ENCODE assay signal across 1 cellular context in the genomic region with DNA sequence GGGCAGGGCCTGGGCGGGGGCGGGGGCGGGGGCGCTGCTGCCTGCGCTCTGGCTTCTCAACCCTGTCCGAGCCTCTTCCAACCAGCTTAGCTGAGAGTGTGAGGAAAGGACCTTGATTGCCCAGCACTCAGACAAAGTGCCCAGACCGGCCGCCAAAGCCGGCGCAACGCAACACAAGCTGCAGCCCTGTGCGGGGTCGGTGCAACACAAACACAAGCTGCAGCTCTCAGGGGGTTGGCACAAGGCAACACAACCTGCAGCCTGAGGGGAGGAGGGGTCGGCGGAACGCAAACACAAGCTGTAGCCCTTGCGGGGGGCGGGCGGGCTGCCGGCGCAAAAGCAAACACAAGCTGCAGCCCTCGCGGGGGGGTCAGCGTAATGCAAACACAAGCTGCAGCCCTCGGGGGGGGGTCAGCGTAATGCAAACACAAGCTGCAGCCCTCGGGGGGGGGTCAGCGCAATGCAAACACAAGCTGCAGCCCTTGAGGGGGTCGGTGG.
TF ChIP-seq lines count a peak whose summit lies in the region.

No MANE protein-coding gene starts in this region.

TF ChIP-seq in HepG2, 621 proteins besides CTCF, POLR2A, EP300 and RAD21 (continued from another document):
- TF ChIP-seq, protein P1, sequence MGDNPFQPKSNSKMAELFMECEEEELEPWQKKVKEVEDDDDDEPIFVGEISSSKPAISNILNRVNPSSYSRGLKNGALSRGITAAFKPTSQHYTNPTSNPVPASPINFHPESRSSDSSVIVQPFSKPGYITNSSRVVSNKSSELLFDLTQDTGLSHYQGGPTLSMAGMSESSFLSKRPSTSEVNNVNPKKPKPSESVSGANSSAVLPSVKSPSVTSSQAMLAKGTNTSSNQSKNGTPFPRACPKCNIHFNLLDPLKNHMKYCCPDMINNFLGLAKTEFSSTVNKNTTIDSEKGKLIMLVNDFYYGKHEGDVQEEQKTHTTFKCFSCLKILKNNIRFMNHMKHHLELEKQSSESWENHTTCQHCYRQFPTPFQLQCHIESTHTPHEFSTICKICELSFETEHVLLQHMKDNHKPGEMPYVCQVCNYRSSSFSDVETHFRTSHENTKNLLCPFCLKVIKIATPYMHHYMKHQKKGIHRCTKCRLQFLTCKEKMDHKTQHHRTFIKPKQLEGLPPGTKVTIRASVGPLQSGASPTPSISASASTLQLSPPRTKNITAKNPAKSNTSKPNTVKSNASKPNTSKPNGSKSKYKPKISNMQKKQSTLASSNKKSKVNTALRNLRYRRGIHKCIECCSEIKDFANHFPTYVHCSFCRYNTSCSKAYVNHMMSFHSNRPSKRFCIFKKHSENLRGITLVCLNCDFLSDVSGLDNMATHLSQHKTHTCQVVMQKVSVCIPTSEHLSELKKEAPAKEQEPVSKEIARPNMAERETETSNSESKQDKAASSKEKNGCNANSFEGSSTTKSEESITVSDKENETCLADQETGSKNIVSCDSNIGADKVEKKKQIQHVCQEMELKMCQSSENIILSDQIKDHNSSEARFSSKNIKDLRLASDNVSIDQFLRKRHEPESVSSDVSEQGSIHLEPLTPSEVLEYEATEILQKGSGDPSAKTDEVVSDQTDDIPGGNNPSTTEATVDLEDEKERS (CRISPR knock-in tag; IDR thresholded peaks at IDR 0.05), result no peak
- TF ChIP-seq, protein P2, sequence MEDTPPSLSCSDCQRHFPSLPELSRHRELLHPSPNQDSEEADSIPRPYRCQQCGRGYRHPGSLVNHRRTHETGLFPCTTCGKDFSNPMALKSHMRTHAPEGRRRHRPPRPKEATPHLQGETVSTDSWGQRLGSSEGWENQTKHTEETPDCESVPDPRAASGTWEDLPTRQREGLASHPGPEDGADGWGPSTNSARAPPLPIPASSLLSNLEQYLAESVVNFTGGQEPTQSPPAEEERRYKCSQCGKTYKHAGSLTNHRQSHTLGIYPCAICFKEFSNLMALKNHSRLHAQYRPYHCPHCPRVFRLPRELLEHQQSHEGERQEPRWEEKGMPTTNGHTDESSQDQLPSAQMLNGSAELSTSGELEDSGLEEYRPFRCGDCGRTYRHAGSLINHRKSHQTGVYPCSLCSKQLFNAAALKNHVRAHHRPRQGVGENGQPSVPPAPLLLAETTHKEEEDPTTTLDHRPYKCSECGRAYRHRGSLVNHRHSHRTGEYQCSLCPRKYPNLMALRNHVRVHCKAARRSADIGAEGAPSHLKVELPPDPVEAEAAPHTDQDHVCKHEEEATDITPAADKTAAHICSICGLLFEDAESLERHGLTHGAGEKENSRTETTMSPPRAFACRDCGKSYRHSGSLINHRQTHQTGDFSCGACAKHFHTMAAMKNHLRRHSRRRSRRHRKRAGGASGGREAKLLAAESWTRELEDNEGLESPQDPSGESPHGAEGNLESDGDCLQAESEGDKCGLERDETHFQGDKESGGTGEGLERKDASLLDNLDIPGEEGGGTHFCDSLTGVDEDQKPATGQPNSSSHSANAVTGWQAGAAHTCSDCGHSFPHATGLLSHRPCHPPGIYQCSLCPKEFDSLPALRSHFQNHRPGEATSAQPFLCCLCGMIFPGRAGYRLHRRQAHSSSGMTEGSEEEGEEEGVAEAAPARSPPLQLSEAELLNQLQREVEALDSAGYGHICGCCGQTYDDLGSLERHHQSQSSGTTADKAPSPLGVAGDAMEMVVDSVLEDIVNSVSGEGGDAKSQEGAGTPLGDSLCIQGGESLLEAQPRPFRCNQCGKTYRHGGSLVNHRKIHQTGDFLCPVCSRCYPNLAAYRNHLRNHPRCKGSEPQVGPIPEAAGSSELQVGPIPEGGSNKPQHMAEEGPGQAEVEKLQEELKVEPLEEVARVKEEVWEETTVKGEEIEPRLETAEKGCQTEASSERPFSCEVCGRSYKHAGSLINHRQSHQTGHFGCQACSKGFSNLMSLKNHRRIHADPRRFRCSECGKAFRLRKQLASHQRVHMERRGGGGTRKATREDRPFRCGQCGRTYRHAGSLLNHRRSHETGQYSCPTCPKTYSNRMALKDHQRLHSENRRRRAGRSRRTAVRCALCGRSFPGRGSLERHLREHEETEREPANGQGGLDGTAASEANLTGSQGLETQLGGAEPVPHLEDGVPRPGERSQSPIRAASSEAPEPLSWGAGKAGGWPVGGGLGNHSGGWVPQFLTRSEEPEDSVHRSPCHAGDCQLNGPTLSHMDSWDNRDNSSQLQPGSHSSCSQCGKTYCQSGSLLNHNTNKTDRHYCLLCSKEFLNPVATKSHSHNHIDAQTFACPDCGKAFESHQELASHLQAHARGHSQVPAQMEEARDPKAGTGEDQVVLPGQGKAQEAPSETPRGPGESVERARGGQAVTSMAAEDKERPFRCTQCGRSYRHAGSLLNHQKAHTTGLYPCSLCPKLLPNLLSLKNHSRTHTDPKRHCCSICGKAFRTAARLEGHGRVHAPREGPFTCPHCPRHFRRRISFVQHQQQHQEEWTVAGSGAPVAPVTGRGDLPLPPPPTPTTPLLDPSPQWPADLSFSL (CRISPR knock-in tag; IDR thresholded peaks at IDR 0.05), result peak; percentile 98
- TF ChIP-seq ZNF17 (CRISPR knock-in tag; IDR thresholded peaks at IDR 0.05), result no peak
- no peak for TF ChIP-seq NFE2L2 (IDR thresholded peaks at IDR 0.05; ENCODE audit: low read length)
- no peak for TF ChIP-seq ZNF567 (CRISPR knock-in tag; IDR thresholded peaks at IDR 0.05; ENCODE audit: borderline replicate concordance)
- TF ChIP-seq PTBP1 (IDR thresholded peaks at IDR 0.05; ENCODE audit: low read depth, low read length, poor library complexity, severe bottlenecking), result peak; percentile 36
- TF ChIP-seq ZNF788 (CRISPR knock-in tag; IDR thresholded peaks at IDR 0.05; ENCODE audit: borderline replicate concordance), result 0 out of 2 replicates have a peak, but pooled peaks have one; percentile 42
- no peak for TF ChIP-seq KLF12 (CRISPR knock-in tag; IDR thresholded peaks at IDR 0.05; ENCODE audit: borderline replicate concordance)
- peak; percentile 40 for TF ChIP-seq SALL1 (CRISPR knock-in tag; IDR thresholded peaks at IDR 0.05)
- TF ChIP-seq MAZ (IDR thresholded peaks at IDR 0.05; ENCODE audit: borderline replicate concordance, low read depth, low read length), result 0 out of 2 replicates have a peak, but pooled peaks have one; percentile 19
- TF ChIP-seq MAZ (CRISPR knock-in tag; IDR thresholded peaks at IDR 0.05; ENCODE audit: low read depth), result peak; percentile 64; the same call in 1 of the 2 replicates
- TF ChIP-seq KLF13 (CRISPR knock-in tag; IDR thresholded peaks at IDR 0.05), result no peak
- peak; percentile 42; the same call in 1 of the 2 replicates for TF ChIP-seq ZNF160 (CRISPR knock-in tag; IDR thresholded peaks at IDR 0.05)
- TF ChIP-seq ASH2L (IDR thresholded peaks at IDR 0.05; ENCODE audit: insufficient read length, low read depth, low read length), result peak; percentile 28
- TF ChIP-seq ZNF496 (CRISPR knock-in tag; IDR thresholded peaks at IDR 0.05; ENCODE audit: insufficient replicate concordance), result no peak
- TF ChIP-seq FOXJ3 (CRISPR knock-in tag; IDR thresholded peaks at IDR 0.05; ENCODE audit: borderline replicate concordance), result peak; percentile 19; the same call in 1 of the 2 replicates
- TF ChIP-seq SPEN (CRISPR knock-in tag; IDR thresholded peaks at IDR 0.05; ENCODE audit: low read depth), result peak; percentile 46; the same call in 1 of the 2 replicates
- no peak for TF ChIP-seq ZNF205 (CRISPR knock-in tag; IDR thresholded peaks at IDR 0.05)
- peak; percentile 72 for TF ChIP-seq HHEX (CRISPR knock-in tag; IDR thresholded peaks at IDR 0.05)
- peak; percentile 91 for TF ChIP-seq ZBTB7A (CRISPR knock-in tag; IDR thresholded peaks at IDR 0.05)
- TF ChIP-seq TSC22D2 (CRISPR knock-in tag; IDR thresholded peaks at IDR 0.05; ENCODE audit: borderline replicate concordance), result no peak
- TF ChIP-seq SP5 (CRISPR knock-in tag; IDR thresholded peaks at IDR 0.05; ENCODE audit: borderline replicate concordance, low read depth), result peak; percentile 10; the same call in 1 of the 2 replicates
- peak; percentile 74; the same call in 1 of the 2 replicates for TF ChIP-seq NR2F2 (IDR thresholded peaks at IDR 0.05; ENCODE audit: borderline replicate concordance, low read depth)
- 0 out of 2 replicates have a peak, but pooled peaks have one; percentile 17 for TF ChIP-seq TGIF2 (CRISPR knock-in tag; IDR thresholded peaks at IDR 0.05)
- peak; percentile 47; the same call in 1 of the 2 replicates for TF ChIP-seq TARDBP (CRISPR knock-in tag; IDR thresholded peaks at IDR 0.05)
- TF ChIP-seq DNMT1 (CRISPR knock-in tag; IDR thresholded peaks at IDR 0.05), result 0 out of 2 replicates have a peak, but pooled peaks have one; percentile 21
- TF ChIP-seq KDM1A (CRISPR knock-in tag; IDR thresholded peaks at IDR 0.05), result no peak
- TF ChIP-seq, protein P3, sequence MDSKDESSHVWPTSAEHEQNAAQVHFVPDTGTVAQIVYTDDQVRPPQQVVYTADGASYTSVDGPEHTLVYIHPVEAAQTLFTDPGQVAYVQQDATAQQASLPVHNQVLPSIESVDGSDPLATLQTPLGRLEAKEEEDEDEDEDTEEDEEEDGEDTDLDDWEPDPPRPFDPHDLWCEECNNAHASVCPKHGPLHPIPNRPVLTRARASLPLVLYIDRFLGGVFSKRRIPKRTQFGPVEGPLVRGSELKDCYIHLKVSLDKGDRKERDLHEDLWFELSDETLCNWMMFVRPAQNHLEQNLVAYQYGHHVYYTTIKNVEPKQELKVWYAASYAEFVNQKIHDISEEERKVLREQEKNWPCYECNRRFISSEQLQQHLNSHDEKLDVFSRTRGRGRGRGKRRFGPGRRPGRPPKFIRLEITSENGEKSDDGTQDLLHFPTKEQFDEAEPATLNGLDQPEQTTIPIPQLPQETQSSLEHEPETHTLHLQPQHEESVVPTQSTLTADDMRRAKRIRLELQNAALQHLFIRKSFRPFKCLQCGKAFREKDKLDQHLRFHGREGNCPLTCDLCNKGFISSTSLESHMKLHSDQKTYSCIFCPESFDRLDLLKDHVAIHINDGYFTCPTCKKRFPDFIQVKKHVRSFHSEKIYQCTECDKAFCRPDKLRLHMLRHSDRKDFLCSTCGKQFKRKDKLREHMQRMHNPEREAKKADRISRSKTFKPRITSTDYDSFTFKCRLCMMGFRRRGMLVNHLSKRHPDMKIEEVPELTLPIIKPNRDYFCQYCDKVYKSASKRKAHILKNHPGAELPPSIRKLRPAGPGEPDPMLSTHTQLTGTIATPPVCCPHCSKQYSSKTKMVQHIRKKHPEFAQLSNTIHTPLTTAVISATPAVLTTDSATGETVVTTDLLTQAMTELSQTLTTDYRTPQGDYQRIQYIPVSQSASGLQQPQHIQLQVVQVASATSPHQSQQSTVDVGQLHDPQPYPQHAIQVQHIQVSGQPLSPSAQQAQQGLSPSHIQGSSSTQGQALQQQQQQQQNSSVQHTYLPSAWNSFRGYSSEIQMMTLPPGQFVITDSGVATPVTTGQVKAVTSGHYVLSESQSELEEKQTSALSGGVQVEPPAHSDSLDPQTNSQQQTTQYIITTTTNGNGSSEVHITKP (CRISPR knock-in tag; IDR thresholded peaks at IDR 0.05; ENCODE audit: low read depth), result no peak
- TF ChIP-seq ZNF296 (CRISPR knock-in tag; conservative IDR thresholded peaks at IDR 0.05), result peak; percentile 48; the same call in 1 of the 2 replicates
- TF ChIP-seq, protein P4, sequence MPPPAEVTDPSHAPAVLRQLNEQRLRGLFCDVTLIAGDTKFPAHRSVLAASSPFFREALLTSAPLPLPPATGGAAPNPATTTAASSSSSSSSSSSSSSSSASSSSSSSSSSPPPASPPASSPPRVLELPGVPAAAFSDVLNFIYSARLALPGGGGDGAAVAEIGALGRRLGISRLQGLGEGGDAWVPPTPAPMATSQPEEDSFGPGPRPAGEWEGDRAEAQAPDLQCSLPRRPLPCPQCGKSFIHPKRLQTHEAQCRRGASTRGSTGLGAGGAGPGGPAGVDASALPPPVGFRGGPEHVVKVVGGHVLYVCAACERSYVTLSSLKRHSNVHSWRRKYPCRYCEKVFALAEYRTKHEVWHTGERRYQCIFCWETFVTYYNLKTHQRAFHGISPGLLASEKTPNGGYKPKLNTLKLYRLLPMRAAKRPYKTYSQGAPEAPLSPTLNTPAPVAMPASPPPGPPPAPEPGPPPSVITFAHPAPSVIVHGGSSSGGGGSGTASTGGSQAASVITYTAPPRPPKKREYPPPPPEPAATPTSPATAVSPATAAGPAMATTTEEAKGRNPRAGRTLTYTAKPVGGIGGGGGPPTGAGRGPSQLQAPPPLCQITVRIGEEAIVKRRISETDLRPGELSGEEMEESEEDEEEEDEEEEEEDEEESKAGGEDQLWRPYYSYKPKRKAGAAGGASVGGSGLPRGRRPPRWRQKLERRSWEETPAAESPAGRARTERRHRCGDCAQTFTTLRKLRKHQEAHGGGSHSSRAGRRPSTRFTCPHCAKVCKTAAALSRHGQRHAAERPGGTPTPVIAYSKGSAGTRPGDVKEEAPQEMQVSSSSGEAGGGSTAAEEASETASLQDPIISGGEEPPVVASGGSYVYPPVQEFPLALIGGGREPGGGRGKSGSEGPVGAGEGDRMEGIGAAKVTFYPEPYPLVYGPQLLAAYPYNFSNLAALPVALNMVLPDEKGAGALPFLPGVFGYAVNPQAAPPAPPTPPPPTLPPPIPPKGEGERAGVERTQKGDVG (CRISPR knock-in tag; IDR thresholded peaks at IDR 0.05; ENCODE audit: borderline replicate concordance), result peak; percentile 5; the same call in 1 of the 2 replicates
- no peak for TF ChIP-seq BHLHE40 (IDR thresholded peaks at IDR 0.05; ENCODE audit: low read length)
- TF ChIP-seq, protein P5, sequence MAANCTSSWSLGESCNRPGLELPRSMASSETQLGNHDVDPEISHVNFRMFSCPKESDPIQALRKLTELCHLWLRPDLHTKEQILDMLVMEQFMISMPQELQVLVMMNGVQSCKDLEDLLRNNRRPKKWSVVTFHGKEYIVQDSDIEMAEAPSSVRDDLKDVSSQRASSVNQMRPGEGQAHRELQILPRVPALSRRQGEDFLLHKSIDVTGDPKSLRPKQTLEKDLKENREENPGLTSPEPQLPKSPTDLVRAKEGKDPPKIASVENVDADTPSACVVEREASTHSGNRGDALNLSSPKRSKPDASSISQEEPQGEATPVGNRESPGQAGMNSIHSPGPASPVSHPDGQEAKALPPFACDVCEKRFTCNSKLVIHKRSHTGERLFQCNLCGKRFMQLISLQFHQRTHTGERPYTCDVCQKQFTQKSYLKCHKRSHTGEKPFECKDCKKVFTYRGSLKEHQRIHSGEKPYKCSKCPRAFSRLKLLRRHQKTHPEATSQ (CRISPR knock-in tag; IDR thresholded peaks at IDR 0.05; ENCODE audit: borderline replicate concordance), result no peak
- TF ChIP-seq, protein P6, sequence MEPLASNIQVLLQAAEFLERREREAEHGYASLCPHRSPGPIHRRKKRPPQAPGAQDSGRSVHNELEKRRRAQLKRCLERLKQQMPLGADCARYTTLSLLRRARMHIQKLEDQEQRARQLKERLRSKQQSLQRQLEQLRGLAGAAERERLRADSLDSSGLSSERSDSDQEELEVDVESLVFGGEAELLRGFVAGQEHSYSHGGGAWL (CRISPR knock-in tag; IDR thresholded peaks at IDR 0.05), result no peak
